Comparison of ENCODE assay signal across 8 cellular contexts in the genomic region with DNA sequence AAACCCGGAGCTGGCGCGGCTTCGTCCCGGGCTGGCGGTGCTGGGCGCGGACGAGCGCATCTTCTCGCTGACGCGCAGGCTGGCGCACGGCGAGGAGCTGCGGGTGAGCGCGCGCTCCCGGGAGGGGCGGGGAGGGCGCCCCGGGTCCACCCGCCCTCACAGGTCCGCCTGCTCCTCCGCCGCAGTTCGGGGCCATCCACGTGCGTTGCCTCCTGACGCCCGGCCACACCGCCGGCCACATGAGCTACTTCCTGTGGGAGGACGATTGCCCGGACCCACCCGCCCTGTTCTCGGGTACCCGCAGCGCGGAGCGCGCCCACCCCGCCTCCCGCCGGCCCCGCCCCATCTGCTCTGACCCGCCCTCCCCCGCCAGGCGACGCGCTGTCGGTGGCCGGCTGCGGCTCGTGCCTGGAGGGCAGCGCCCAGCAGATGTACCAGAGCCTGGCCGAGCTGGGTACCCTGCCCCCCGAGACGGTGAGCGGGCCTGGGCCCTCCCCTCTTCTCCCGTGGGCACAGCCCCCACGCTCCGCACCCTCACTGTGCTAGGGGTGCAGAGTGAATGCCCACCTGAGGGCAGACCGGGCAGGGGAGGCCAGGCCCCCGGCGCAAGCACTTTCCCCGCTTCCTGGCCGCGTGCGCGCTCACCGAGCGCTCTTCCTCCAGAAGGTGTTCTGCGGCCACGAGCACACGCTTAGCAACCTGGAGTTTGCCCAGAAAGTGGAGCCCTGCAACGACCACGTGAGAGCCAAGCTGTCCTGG. TPM values are rescaled to one million over a fixed set of nuclear protein-coding genes. Genes with fewer than 3 reads are reported as not detected.
DNase-seq lines count a peak whose midpoint lies in the region; ATAC-seq and TF ChIP-seq lines count a peak whose summit lies in the region.

No MANE protein-coding gene starts in this region.

- H3K36me3 ChIP-seq in H7 (replicated peaks; ENCODE audit: control insufficient read depth, insufficient read depth, low read length) (peaks cover 1% of the 10 kb centered on the region), tibial nerve (peaks cover 0 to 37% (median 0%) of the 10 kb centered on the region in 3 donors)
- peaks cover 0 to 11% (median 0%) of the 10 kb centered on the region in 3 experiments for H3K36me3 ChIP-seq in naive thymus-derived CD4-positive, alpha-beta T cell (ENCODE audit: control insufficient read depth in 2 of 3, insufficient read depth in 3 of 3, low read length in 3 of 3)

- H3K4me3 ChIP-seq in H7 (ENCODE audit: insufficient read depth, low read depth, low read length) (peak overlapping the region; percentile 71), tibial nerve (peak overlapping the region; percentile 37 to 68 (median 54))
- H3K4me3 ChIP-seq in naive thymus-derived CD4-positive, alpha-beta T cell (ENCODE audit: low read length), result peak overlapping the region; percentile 39

- H3K27ac Mint-ChIP-seq in naive thymus-derived CD4-positive, alpha-beta T cell, result no peak overlapping the region

- H3K4me1 ChIP-seq in naive thymus-derived CD4-positive, alpha-beta T cell (ENCODE audit: control insufficient read depth in 2 of 2, insufficient read depth in 2 of 2, low read length in 2 of 2), result peaks cover 0 to 12% of the 10 kb centered on the region in 2 donors
- H3K4me1 ChIP-seq in tibial nerve, result peaks cover 0 to 31% (median 23%) of the 10 kb centered on the region in 4 donors

- no peak for TF ChIP-seq POLR2A in tibial nerve (IDR thresholded peaks at IDR 0.05)

- 0 to 1% methylated on average over 4 to 29 of the region's 80 CpGs for WGBS in tibial nerve, 2 donors

- H3K9me3 Mint-ChIP-seq in naive thymus-derived CD4-positive, alpha-beta T cell, result no peaks in the 10 kb centered on the region

- peak in 1 of 2 donors; percentile 27 for TF ChIP-seq EP300 in tibial nerve (IDR thresholded peaks at IDR 0.05)

- peak overlapping the region; percentile 21 for H3K27ac ChIP-seq in naive thymus-derived CD4-positive, alpha-beta T cell (ENCODE audit: low read depth, low read length)
- H3K27ac ChIP-seq in tibial nerve, result peak overlapping the region in 3 of 4 donors; percentile 60 to 71 (median 68)

- peak; percentile 94 for DNase-seq in DMS 273 (lab: John Stamatoyannopoulos, UW; ENCODE audit: unreplicated experiment)
- DNase-seq in H7, result peak; percentile 95
- peak; percentile 21 for DNase-seq in NCI-H82 treated with DMSO at 0.1 percent for 48 hours (lab: John Stamatoyannopoulos, UW; ENCODE audit: unreplicated experiment)
- peak; percentile 74 for DNase-seq in activated T-cell treated with anti-CD3 and anti-CD28 coated beads, Interleukin-2, amount 50 U/mL, for 1 hour
- peak in 7 of 9 donors; percentile 46 to 64 (median 55) for DNase-seq in naive thymus-derived CD4-positive, alpha-beta T cell
- DNase-seq in tibial nerve (ENCODE audit: low spot score in 2 of 2), result no peak

- CTCF ChIA-PET in naive thymus-derived CD4-positive, alpha-beta T cell (lab: Charles Lee), result interaction anchor here (0.6 to 1.3 kb wide), 2 partner anchors 15 to 16 kb away, joined by 4 to 6 read pairs; no protein-coding TSS in a partner anchor

- H3K36me3 Mint-ChIP-seq in naive thymus-derived CD4-positive, alpha-beta T cell, result no peaks in the 10 kb centered on the region

- no peaks in the 10 kb centered on the region for H3K9me3 ChIP-seq in naive thymus-derived CD4-positive, alpha-beta T cell (ENCODE audit: control insufficient read depth in 2 of 3, low read length in 3 of 3)
- no peaks in the 10 kb centered on the region for H3K9me3 ChIP-seq in tibial nerve

- H3K27me3 ChIP-seq in H7 (ENCODE audit: control insufficient read depth, insufficient read depth, low read length) (peaks cover 20% of the 10 kb centered on the region), tibial nerve (peaks cover 0 to 14% of the 10 kb centered on the region in 2 donors)
- H3K27me3 ChIP-seq in naive thymus-derived CD4-positive, alpha-beta T cell (ENCODE audit: control insufficient read depth in 2 of 2, insufficient read depth in 2 of 2, low read length in 2 of 2), result no peaks in the 10 kb centered on the region

- H3K4me3 Mint-ChIP-seq in naive thymus-derived CD4-positive, alpha-beta T cell, result peak overlapping the region in 5 of 10 donors; percentile 25 to 87 (median 42)

- H3K27me3 Mint-ChIP-seq in naive thymus-derived CD4-positive, alpha-beta T cell, result peaks cover 0 to 6% (median 0%) of the 10 kb centered on the region in 5 donors

- POLR2A ChIA-PET in naive thymus-derived CD4-positive, alpha-beta T cell (lab: Charles Lee), result interaction anchor here (0.7 to 1.7 kb wide), 4 partner anchors 9 to 33 kb away, joined by 3 to 7 read pairs (median 5); partner anchors contain the start of gene CIAO3

- no peaks in the 10 kb centered on the region for H3K4me1 Mint-ChIP-seq in naive thymus-derived CD4-positive, alpha-beta T cell

- ATAC-seq in esophagus mucosa (peak; percentile 44), GM19023 (IDR thresholded peaks at IDR 0.05; ENCODE audit: unreplicated experiment) (no peak)
- peak; percentile 85 for ATAC-seq in naive thymus-derived CD4-positive, alpha-beta T cell

- no peak for TF ChIP-seq CTCF in tibial nerve (IDR thresholded peaks at IDR 0.05)

- intact Hi-C loops in naive thymus-derived CD4-positive, alpha-beta T cell (cut with micrococcal nuclease), result loop anchor here in 1 of 2 donors (1.0 to 5.0 kb wide), 3 partner anchors 13 to 591 kb away; partner anchors contain the start of gene NPRL3

RNA-seq across cellular contexts. Expression of gene HAGHL, which starts 1.4 kb away (rescaled TPM):
- total RNA-seq in H7 (2014; rRNA removed; shearing (Covaris generic)), result 26.6 and 33.1 TPM in 2 replicates
- 2.7 TPM for total RNA-seq in esophagus mucosa
- 10 to 100 TPM in 3 of 5 experiments, 1 to 10 TPM in 2; 5.5 to 14.6 (median 10.7) TPM for total RNA-seq in naive thymus-derived CD4-positive, alpha-beta T cell
- 1 to 10 TPM in 1 of 2 donors, under 1 TPM in 1; 0.72 to 1.1 TPM for polyA plus RNA-seq in naive thymus-derived CD4-positive, alpha-beta T cell
- 10 to 100 TPM in 1 of 4 donors, 1 to 10 TPM in 3; 3.5 to 18.0 (median 6.3) TPM for total RNA-seq in tibial nerve

RNA-seq across cellular contexts. Expression of gene CCDC78, which starts 2.1 kb away (rescaled TPM):
- total RNA-seq in H7 (2014; rRNA removed; shearing (Covaris generic)), result 11.3 and 21.0 TPM in 2 replicates
- 0.40 TPM for total RNA-seq in esophagus mucosa
- total RNA-seq in naive thymus-derived CD4-positive, alpha-beta T cell, result 1 to 10 TPM; 2.6 to 4.4 (median 3.0) TPM
- polyA plus RNA-seq in naive thymus-derived CD4-positive, alpha-beta T cell, result not detected
- total RNA-seq in tibial nerve, result 1 to 10 TPM in 2 of 4 donors, under 1 TPM in 2; 0.63 to 7.5 (median 3.0) TPM

RNA-seq across cellular contexts. Expression of gene ANTKMT, which starts 7.4 kb away (rescaled TPM):
- 22.6 and 29.8 TPM in 2 replicates for total RNA-seq in H7 (2014; rRNA removed; shearing (Covaris generic))
- total RNA-seq in esophagus mucosa (24.1 TPM), tibial nerve (10 to 100 TPM; 43.7 to 98.7 (median 78.6) TPM)
- 10 to 100 TPM; 11.9 to 20.7 (median 13.6) TPM for total RNA-seq in naive thymus-derived CD4-positive, alpha-beta T cell
- 10 to 100 TPM; 14.7 to 26.8 TPM for polyA plus RNA-seq in naive thymus-derived CD4-positive, alpha-beta T cell

RNA-seq across cellular contexts. Expression of gene CIAO3, which starts 12.5 kb away (rescaled TPM):
- total RNA-seq in H7 (2014; rRNA removed; shearing (Covaris generic)), result 42.6 and 46.1 TPM in 2 replicates
- total RNA-seq in esophagus mucosa, result 18.1 TPM
- 10 to 100 TPM; 39.0 to 55.5 (median 46.1) TPM for total RNA-seq in naive thymus-derived CD4-positive, alpha-beta T cell
- 10 to 100 TPM; 13.9 to 34.9 TPM for polyA plus RNA-seq in naive thymus-derived CD4-positive, alpha-beta T cell
- total RNA-seq in tibial nerve, result 10 to 100 TPM; 39.8 to 53.2 (median 45.6) TPM

RNA-seq across cellular contexts. Expression of gene METRN, which starts 13.4 kb away (rescaled TPM):
- total RNA-seq in H7 (2014; rRNA removed; shearing (Covaris generic)), result 49.6 and 64.2 TPM in 2 replicates
- 9.6 TPM for total RNA-seq in esophagus mucosa
- total RNA-seq in naive thymus-derived CD4-positive, alpha-beta T cell, result 1 to 10 TPM; 4.8 to 5.1 (median 5.0) TPM
- polyA plus RNA-seq in naive thymus-derived CD4-positive, alpha-beta T cell, result 1 to 10 TPM; 3.7 to 4.5 TPM
- total RNA-seq in tibial nerve, result 100 to 1,000 TPM in 3 of 4 donors, 10 to 100 TPM in 1; 78.8 to 131 (median 108) TPM

Comparison
In these comparisons a context has a peak if more than half of its experiments do, and no peak if none do; other contexts are left out.
1. DNase-seq: peak in DMS 273 (single experiment), H7 (single experiment), NCI-H82 treated with DMSO at 0.1 percent for 48 hours (single experiment), activated T-cell treated with anti-CD3 and anti-CD28 coated beads, Interleukin-2, amount 50 U/mL, for 1 hour (single experiment) and naive thymus-derived CD4-positive, alpha-beta T cell (7 of 9); none in tibial nerve (0 of 2).
2. Peak in every context shown above with its lines, with median percentiles within 50 percentile points of each other: H3K4me3 ChIP-seq.